In the genomic region with DNA sequence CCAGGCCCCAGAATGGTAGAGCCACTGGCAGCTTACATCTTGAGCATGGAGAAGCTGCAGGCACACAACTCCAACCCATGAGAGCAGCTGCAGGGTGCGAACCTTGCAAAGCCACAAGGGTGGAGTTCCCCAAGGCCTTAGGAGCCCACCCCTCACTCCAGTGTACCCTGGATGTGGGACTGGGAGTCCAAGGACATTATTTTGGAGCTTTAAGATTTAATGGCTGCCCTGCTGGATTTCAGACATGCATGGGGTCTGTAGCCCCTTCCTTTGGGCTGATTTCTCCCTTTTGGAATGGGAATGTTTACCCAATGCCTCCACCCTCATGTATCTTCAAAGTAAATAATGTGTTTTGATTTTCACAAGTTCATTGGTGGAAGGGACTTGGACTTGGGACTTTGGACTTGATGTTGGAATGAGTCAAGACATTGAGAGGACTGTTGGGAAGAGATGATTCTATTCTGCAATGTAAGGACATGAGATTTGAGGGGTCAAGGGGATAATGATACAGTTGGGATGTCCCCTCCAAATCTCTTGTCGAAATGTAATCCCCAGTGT, we compare ENCODE assay signal across 1 cellular context.
TF ChIP-seq lines count a peak whose summit lies in the region.

No MANE protein-coding gene starts in this region.

TF ChIP-seq in HepG2, 621 proteins besides CTCF, POLR2A, EP300 and RAD21 (continued from another document and continues in another):
- TF ChIP-seq, protein P1, sequence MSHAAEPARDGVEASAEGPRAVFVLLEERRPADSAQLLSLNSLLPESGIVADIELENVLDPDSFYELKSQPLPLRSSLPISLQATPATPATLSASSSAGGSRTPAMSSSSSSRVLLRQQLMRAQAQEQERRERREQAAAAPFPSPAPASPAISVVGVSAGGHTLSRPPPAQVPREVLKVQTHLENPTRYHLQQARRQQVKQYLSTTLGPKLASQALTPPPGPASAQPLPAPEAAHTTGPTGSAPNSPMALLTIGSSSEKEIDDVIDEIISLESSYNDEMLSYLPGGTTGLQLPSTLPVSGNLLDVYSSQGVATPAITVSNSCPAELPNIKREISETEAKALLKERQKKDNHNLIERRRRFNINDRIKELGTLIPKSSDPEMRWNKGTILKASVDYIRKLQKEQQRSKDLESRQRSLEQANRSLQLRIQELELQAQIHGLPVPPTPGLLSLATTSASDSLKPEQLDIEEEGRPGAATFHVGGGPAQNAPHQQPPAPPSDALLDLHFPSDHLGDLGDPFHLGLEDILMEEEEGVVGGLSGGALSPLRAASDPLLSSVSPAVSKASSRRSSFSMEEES (CRISPR knock-in tag; IDR thresholded peaks at IDR 0.05): 0 out of 2 replicates have a peak, but pooled peaks have one; percentile 29
- TF ChIP-seq ZBTB3 (CRISPR knock-in tag; IDR thresholded peaks at IDR 0.05; ENCODE audit: borderline replicate concordance, low read depth) (no peak), HNRNPUL1 (IDR thresholded peaks at IDR 0.05; ENCODE audit: low read depth, low read length) (no peak), FOXA3 (CRISPR knock-in tag; IDR thresholded peaks at IDR 0.05) (peak; percentile 73; the same call in 1 of the 2 replicates), ZSCAN21 (CRISPR knock-in tag; IDR thresholded peaks at IDR 0.05; ENCODE audit: borderline replicate concordance) (no peak), SP140L (CRISPR knock-in tag; IDR thresholded peaks at IDR 0.05; ENCODE audit: borderline replicate concordance) (no peak), ZNF674 (CRISPR knock-in tag; IDR thresholded peaks at IDR 0.05; ENCODE audit: low read depth) (no peak), JUN (CRISPR knock-in tag; IDR thresholded peaks at IDR 0.05) (0 out of 2 replicates have a peak, but pooled peaks have one; percentile 43), KDM1A (CRISPR knock-in tag; IDR thresholded peaks at IDR 0.05) (no peak), TCF7 (IDR thresholded peaks at IDR 0.05; ENCODE audit: low read depth) (peak; percentile 30; the same call in 1 of the 2 replicates), ZNF256 (CRISPR knock-in tag; conservative IDR thresholded peaks at IDR 0.05) (no peak), ELF3 (CRISPR knock-in tag; IDR thresholded peaks at IDR 0.05) (peak; percentile 63), PCBP2 (optimal IDR thresholded peaks at IDR 0.05; ENCODE audit: low read depth, low read length, poor library complexity, severe bottlenecking) (no peak), ZXDC (CRISPR knock-in tag; IDR thresholded peaks at IDR 0.05) (no peak), MIER2 (CRISPR knock-in tag; IDR thresholded peaks at IDR 0.05) (no peak), ZNF589 (CRISPR knock-in tag; conservative IDR thresholded peaks at IDR 0.05) (no peak), HNF1B (CRISPR knock-in tag; IDR thresholded peaks at IDR 0.05) (no peak), TRIM22 (IDR thresholded peaks at IDR 0.05) (no peak), ETV5 (CRISPR knock-in tag; IDR thresholded peaks at IDR 0.05; ENCODE audit: borderline replicate concordance) (no peak), MIER3 (CRISPR knock-in tag; IDR thresholded peaks at IDR 0.05; ENCODE audit: borderline replicate concordance) (0 out of 2 replicates have a peak, but pooled peaks have one; percentile 59), HOXA3 (CRISPR knock-in tag; IDR thresholded peaks at IDR 0.05) (no peak)
- TF ChIP-seq, protein P2, sequence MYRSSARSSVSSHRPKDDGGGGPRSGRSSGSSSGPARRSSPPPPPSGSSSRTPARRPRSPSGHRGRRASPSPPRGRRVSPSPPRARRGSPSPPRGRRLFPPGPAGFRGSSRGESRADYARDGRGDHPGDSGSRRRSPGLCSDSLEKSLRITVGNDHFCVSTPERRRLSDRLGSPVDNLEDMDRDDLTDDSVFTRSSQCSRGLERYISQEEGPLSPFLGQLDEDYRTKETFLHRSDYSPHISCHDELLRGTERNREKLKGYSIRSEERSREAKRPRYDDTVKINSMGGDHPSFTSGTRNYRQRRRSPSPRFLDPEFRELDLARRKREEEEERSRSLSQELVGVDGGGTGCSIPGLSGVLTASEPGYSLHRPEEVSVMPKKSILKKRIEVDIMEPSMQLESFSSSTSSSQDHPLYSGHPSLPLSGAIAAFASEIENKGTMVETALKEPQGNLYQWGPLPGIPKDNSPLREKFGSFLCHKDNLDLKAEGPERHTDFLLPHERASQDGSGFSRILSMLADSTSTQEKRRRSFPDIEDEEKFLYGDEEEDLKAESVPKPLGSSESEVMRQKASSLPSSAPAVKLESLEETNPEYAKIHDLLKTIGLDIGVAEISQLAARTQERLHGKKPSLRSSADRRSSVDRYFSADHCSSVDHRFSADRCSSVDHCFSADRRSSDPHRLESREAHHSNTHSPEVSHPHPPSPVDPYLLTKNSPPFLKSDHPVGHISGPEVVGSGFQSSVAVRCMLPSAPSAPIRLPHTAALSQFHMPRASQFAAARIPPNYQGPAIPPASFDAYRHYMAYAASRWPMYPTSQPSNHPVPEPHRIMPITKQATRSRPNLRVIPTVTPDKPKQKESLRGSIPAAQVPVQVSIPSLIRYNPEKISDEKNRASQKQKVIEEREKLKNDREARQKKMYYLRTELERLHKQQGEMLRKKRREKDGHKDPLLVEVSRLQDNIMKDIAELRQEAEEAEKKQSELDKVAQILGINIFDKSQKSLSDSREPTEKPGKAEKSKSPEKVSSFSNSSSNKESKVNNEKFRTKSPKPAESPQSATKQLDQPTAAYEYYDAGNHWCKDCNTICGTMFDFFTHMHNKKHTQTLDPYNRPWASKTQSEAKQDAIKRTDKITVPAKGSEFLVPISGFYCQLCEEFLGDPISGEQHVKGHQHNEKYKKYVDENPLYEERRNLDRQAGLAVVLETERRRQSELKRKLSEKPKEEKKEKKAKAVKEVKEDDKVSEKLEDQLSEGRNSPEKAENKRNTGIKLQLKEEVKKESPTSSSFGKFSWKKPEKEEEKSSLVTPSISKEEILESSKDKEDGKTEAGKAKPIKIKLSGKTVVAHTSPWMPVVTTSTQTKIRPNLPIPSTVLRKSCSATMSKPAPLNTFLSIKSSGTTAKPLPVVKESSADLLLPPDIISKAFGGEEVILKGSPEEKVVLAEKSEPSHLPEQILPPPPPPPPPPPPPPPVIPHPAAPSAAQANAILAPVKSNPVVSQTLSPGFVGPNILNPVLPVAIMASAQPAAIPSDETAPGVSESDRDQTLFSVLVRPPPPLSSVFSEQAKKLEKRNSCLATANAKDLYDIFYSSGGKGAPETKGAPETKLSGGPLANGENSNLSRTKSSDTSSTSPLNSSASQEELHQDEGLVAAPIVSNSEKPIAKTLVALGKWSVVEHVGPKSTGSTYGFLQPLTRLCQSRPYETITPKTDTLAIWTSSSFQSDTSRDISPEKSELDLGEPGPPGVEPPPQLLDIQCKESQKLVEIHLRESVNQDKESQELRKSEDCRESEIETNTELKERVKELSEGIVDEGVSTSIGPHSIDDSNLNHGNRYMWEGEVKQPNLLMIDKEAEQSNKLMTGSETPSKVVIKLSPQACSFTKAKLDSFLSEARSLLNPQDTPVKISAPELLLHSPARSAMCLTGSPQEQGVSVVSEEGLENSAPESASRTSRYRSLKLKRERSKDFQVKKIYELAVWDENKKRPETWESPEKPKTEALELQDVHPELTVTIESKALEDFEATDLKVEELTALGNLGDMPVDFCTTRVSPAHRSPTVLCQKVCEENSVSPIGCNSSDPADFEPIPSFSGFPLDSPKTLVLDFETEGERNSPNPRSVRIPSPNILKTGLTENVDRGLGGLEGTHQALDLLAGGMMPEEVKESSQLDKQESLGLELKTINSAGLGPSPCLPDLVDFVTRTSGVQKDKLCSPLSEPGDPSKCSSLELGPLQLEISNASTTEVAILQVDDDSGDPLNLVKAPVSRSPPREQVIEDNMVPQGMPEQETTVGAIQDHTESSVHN (CRISPR knock-in tag; IDR thresholded peaks at IDR 0.05): no peak
- TF ChIP-seq, protein P3, sequence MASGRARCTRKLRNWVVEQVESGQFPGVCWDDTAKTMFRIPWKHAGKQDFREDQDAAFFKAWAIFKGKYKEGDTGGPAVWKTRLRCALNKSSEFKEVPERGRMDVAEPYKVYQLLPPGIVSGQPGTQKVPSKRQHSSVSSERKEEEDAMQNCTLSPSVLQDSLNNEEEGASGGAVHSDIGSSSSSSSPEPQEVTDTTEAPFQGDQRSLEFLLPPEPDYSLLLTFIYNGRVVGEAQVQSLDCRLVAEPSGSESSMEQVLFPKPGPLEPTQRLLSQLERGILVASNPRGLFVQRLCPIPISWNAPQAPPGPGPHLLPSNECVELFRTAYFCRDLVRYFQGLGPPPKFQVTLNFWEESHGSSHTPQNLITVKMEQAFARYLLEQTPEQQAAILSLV (CRISPR knock-in tag; IDR thresholded peaks at IDR 0.05; ENCODE audit: borderline replicate concordance): no peak
- TF ChIP-seq, protein P4, sequence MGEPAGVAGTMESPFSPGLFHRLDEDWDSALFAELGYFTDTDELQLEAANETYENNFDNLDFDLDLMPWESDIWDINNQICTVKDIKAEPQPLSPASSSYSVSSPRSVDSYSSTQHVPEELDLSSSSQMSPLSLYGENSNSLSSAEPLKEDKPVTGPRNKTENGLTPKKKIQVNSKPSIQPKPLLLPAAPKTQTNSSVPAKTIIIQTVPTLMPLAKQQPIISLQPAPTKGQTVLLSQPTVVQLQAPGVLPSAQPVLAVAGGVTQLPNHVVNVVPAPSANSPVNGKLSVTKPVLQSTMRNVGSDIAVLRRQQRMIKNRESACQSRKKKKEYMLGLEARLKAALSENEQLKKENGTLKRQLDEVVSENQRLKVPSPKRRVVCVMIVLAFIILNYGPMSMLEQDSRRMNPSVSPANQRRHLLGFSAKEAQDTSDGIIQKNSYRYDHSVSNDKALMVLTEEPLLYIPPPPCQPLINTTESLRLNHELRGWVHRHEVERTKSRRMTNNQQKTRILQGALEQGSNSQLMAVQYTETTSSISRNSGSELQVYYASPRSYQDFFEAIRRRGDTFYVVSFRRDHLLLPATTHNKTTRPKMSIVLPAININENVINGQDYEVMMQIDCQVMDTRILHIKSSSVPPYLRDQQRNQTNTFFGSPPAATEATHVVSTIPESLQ (CRISPR knock-in tag; conservative IDR thresholded peaks at IDR 0.05): no peak
- TF ChIP-seq, protein P5, sequence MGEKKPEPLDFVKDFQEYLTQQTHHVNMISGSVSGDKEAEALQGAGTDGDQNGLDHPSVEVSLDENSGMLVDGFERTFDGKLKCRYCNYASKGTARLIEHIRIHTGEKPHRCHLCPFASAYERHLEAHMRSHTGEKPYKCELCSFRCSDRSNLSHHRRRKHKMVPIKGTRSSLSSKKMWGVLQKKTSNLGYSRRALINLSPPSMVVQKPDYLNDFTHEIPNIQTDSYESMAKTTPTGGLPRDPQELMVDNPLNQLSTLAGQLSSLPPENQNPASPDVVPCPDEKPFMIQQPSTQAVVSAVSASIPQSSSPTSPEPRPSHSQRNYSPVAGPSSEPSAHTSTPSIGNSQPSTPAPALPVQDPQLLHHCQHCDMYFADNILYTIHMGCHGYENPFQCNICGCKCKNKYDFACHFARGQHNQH (CRISPR knock-in tag; IDR thresholded peaks at IDR 0.05): no peak; the same call in 1 of the 2 replicates
- TF ChIP-seq, protein P6, sequence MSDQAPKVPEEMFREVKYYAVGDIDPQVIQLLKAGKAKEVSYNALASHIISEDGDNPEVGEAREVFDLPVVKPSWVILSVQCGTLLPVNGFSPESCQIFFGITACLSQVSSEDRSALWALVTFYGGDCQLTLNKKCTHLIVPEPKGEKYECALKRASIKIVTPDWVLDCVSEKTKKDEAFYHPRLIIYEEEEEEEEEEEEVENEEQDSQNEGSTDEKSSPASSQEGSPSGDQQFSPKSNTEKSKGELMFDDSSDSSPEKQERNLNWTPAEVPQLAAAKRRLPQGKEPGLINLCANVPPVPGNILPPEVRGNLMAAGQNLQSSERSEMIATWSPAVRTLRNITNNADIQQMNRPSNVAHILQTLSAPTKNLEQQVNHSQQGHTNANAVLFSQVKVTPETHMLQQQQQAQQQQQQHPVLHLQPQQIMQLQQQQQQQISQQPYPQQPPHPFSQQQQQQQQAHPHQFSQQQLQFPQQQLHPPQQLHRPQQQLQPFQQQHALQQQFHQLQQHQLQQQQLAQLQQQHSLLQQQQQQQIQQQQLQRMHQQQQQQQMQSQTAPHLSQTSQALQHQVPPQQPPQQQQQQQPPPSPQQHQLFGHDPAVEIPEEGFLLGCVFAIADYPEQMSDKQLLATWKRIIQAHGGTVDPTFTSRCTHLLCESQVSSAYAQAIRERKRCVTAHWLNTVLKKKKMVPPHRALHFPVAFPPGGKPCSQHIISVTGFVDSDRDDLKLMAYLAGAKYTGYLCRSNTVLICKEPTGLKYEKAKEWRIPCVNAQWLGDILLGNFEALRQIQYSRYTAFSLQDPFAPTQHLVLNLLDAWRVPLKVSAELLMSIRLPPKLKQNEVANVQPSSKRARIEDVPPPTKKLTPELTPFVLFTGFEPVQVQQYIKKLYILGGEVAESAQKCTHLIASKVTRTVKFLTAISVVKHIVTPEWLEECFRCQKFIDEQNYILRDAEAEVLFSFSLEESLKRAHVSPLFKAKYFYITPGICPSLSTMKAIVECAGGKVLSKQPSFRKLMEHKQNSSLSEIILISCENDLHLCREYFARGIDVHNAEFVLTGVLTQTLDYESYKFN (CRISPR knock-in tag; conservative IDR thresholded peaks at IDR 0.05): peak; percentile 72
